Comparison of ENCODE assay signal across 9 cellular contexts in genomic region chr5:178590924-178591423, GRCh38. TPM values are rescaled to one million over a fixed set of nuclear protein-coding genes. Genes with fewer than 3 reads are reported as not detected.
DNase-seq lines count a peak whose midpoint lies in the region; ATAC-seq and TF ChIP-seq lines count a peak whose summit lies in the region.
"Had no signal": no experiment of that assay in that cellular context is flagged by ENCODE, and none has a peak within 500 bp of the region (broad histone marks: within the 10 kb centered on the region; RNA-seq: fewer than 3 reads in every experiment).

No MANE protein-coding gene starts in this region.

- H3K27me3 ChIP-seq in cardiac muscle cell, result no peaks in the 10 kb centered on the region

- H3K4me3 ChIP-seq in cardiac muscle cell, result no peak overlapping the region
- peak overlapping the region; percentile 53 for H3K4me3 ChIP-seq in skeletal muscle cell (ENCODE audit: low read depth, low read length)

- peaks cover 9% of the 10 kb centered on the region for H3K4me1 Mint-ChIP-seq in activated T-helper 1 cell treated with anti-CD3 and anti-CD28 coated beads, Interleukin-12 subunit alpha, Interleukin-12 subunit beta, Interleukin-2, Interleukin-4 antibody, amounts not matched to agents 30 ng/mL and 10 ng/mL and 1 ng/mL, durations not matched to agents 14 hours and 24 hours and 36 hours (ENCODE audit: low read depth)

- intact Hi-C loops in activated T-helper 1 cell treated with anti-CD3 and anti-CD28 coated beads, Interleukin-12 subunit alpha, Interleukin-12 subunit beta, Interleukin-2, Interleukin-4 antibody, amounts not matched to agents 30 ng/mL and 10 ng/mL and 1 ng/mL, durations not matched to agents 14 hours and 24 hours and 36 hours (cut with micrococcal nuclease), result loop anchor here (1.0 to 2.0 kb wide), 3 partner anchors 36 to 356 kb away; partner anchors contain the start of gene CLK4

- peak overlapping the region; percentile 75 for H3K4me3 Mint-ChIP-seq in activated T-helper 1 cell treated with anti-CD3 and anti-CD28 coated beads, Interleukin-12 subunit alpha, Interleukin-12 subunit beta, Interleukin-2, Interleukin-4 antibody, amounts not matched to agents 30 ng/mL and 10 ng/mL and 1 ng/mL, durations not matched to agents 14 hours and 24 hours and 36 hours

- TF ChIP-seq POLR2A in GM18505 (IDR thresholded peaks at IDR 0.05; ENCODE audit: borderline replicate concordance, extremely low read depth, insufficient read depth, insufficient read length), result no peak

- H3K27me3 Mint-ChIP-seq in activated T-helper 1 cell treated with anti-CD3 and anti-CD28 coated beads, Interleukin-12 subunit alpha, Interleukin-12 subunit beta, Interleukin-2, Interleukin-4 antibody, amounts not matched to agents 30 ng/mL and 10 ng/mL and 1 ng/mL, durations not matched to agents 14 hours and 24 hours and 36 hours (ENCODE audit: insufficient read depth), result peaks cover 37% of the 10 kb centered on the region

- H3K36me3 Mint-ChIP-seq in activated T-helper 1 cell treated with anti-CD3 and anti-CD28 coated beads, Interleukin-12 subunit alpha, Interleukin-12 subunit beta, Interleukin-2, Interleukin-4 antibody, amounts not matched to agents 30 ng/mL and 10 ng/mL and 1 ng/mL, durations not matched to agents 14 hours and 24 hours and 36 hours (ENCODE audit: low read depth), result peaks cover 20% of the 10 kb centered on the region

- peaks cover 22% of the 10 kb centered on the region for H3K9me3 Mint-ChIP-seq in activated T-helper 1 cell treated with anti-CD3 and anti-CD28 coated beads, Interleukin-12 subunit alpha, Interleukin-12 subunit beta, Interleukin-2, Interleukin-4 antibody, amounts not matched to agents 30 ng/mL and 10 ng/mL and 1 ng/mL, durations not matched to agents 14 hours and 24 hours and 36 hours

- no peak overlapping the region for H3K27ac ChIP-seq in cardiac muscle cell
- H3K27ac ChIP-seq: SK-N-MC had no signal

- no peaks in the 10 kb centered on the region for H3K9me3 ChIP-seq in cardiac muscle cell (ENCODE audit: low read depth)

- peaks cover 12% of the 10 kb centered on the region for H3K4me1 ChIP-seq in cardiac muscle cell (ENCODE audit: low read depth)

- ATAC-seq in GM21529 (IDR thresholded peaks at IDR 0.05; ENCODE audit: unreplicated experiment) (no peak), GM18505 (IDR thresholded peaks at IDR 0.05; ENCODE audit: unreplicated experiment) (no peak)

- peak; percentile 19 for TF ChIP-seq CTCF in cardiac muscle cell (IDR thresholded peaks at IDR 0.05; ENCODE audit: low read depth, low read length)

- DNase-seq in GM04503 (ENCODE audit: low read depth), result peak; percentile 27
- DNase-seq in activated T-helper 1 cell treated with anti-CD3 and anti-CD28 coated beads, Interleukin-12 subunit alpha, Interleukin-12 subunit beta, Interleukin-2, Interleukin-4 antibody, amounts not matched to agents 30 ng/mL and 10 ng/mL and 1 ng/mL, durations not matched to agents 14 hours and 24 hours and 36 hours (ENCODE audit: low spot score), result no peak
- no peak for DNase-seq in cardiac muscle cell (ENCODE audit: low read depth in 1 of 2, low spot score in 1 of 2)
- DNase-seq in skeletal muscle cell (ENCODE audit: low read depth), result no peak
- DNase-seq in germinal center (ENCODE audit: low spot score), result no peak
- DNase-seq in midbrain (lab: John Stamatoyannopoulos, UW), result no peak

- no peaks in the 10 kb centered on the region for H3K36me3 ChIP-seq in cardiac muscle cell

- H3K27ac Mint-ChIP-seq in activated T-helper 1 cell treated with anti-CD3 and anti-CD28 coated beads, Interleukin-12 subunit alpha, Interleukin-12 subunit beta, Interleukin-2, Interleukin-4 antibody, amounts not matched to agents 30 ng/mL and 10 ng/mL and 1 ng/mL, durations not matched to agents 14 hours and 24 hours and 36 hours, result no peak overlapping the region

RNA-seq across cellular contexts. Expression of gene COL23A1, which starts 0.8 kb away (rescaled TPM):
- not detected in 2 replicates for total RNA-seq in activated T-helper 1 cell treated with anti-CD3 and anti-CD28 coated beads, Interleukin-12 subunit alpha, Interleukin-12 subunit beta, Interleukin-2, Interleukin-4 antibody, amounts not matched to agents 30 ng/mL and 10 ng/mL and 1 ng/mL, durations not matched to agents 14 hours and 24 hours and 36 hours
- 19.7 and 43.0 TPM in 2 replicates for total RNA-seq in cardiac muscle cell
- 28.9 and 47.0 TPM in 2 replicates for polyA plus RNA-seq in cardiac muscle cell

RNA-seq across cellular contexts. Expression of gene CLK4, which starts 35.9 kb away (rescaled TPM):
- 27.5 and 28.6 TPM in 2 replicates for total RNA-seq in activated T-helper 1 cell treated with anti-CD3 and anti-CD28 coated beads, Interleukin-12 subunit alpha, Interleukin-12 subunit beta, Interleukin-2, Interleukin-4 antibody, amounts not matched to agents 30 ng/mL and 10 ng/mL and 1 ng/mL, durations not matched to agents 14 hours and 24 hours and 36 hours
- 24.9 and 35.2 TPM in 2 replicates for total RNA-seq in cardiac muscle cell
- polyA plus RNA-seq in cardiac muscle cell, result 29.4 and 38.2 TPM in 2 replicates

Comparison
In these comparisons a context has a peak if more than half of its experiments do, and no peak if none do; other contexts are left out.
1. RNA of gene COL23A1, which starts 0.8 kb away (total RNA-seq): 19.7 to 43.0 TPM in cardiac muscle cell; not detected in activated T-helper 1 cell treated with anti-CD3 and anti-CD28 coated beads, Interleukin-12 subunit alpha, Interleukin-12 subunit beta, Interleukin-2, Interleukin-4 antibody, amounts not matched to agents 30 ng/mL and 10 ng/mL and 1 ng/mL, durations not matched to agents 14 hours and 24 hours and 36 hours; every median in the first group is over 10 times any median in the second.